12 cellular contexts compared by ENCODE assay signal in the genomic region with DNA sequence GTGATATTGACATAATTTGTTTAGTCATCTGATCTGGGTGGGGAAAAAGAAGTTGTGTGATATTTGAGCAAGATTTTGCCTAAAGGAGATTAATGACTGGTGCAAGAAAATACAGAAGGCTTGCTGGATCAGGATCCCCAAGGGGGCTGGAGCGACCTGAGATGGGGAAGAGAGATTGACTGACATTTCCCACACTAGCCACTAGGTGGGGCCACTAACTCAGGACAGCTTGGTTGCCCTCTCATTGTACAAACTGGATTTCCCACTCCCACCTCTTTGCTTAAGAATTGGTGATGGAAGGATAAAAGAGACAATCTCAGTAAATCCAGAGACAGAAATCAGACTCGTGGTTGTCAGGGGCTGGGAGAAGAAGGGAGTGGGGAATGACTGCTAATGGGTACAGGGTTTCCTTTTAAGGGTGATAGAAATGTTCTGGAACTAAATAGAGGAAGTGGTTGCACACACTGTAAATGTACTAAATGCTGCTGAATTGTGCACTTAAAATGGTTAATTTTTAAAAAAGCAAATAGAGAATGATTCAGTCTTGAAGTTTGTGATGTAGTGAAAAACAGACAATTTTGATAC. TPM values are rescaled to one million over a fixed set of nuclear protein-coding genes. Genes with fewer than 3 reads are reported as not detected.
DNase-seq lines count a peak whose midpoint lies in the region; ATAC-seq and TF ChIP-seq lines count a peak whose summit lies in the region.
"Had no signal": no experiment of that assay in that cellular context is flagged by ENCODE, and none has a peak within 500 bp of the region (broad histone marks: within the 10 kb centered on the region; RNA-seq: fewer than 3 reads in every experiment).

No MANE protein-coding gene starts in this region.

- no peak overlapping the region for H2BK20ac ChIP-seq in IMR-90 (ENCODE audit: low read depth, low read length)

- CTCF ChIA-PET in SK-N-SH (lab: Yijun Ruan, JAX), result no interaction called here
- CTCF ChIA-PET in IMR-90 (lab: Yijun Ruan, JAX), result no interaction called here
- CTCF ChIA-PET in mammary epithelial cell (lab: Charles Lee; ENCODE audit: low non-redundant PET), result no interaction called here

- H4K20me1 ChIP-seq in SK-N-SH (ENCODE audit: insufficient read depth) (no peaks in the 10 kb centered on the region), IMR-90 (ENCODE audit: insufficient read depth, low read length) (no peaks in the 10 kb centered on the region), mammary epithelial cell (ENCODE audit: insufficient read depth, low read length) (no peaks in the 10 kb centered on the region), neural progenitor cell (ENCODE audit: low read depth) (no peaks in the 10 kb centered on the region)
- H4K20me1 ChIP-seq: BLaER1 had no signal

- TF ChIP-seq RAD21 in SK-N-SH (IDR thresholded peaks at IDR 0.05; ENCODE audit: low read length) (no peak), IMR-90 (IDR thresholded peaks at IDR 0.05; ENCODE audit: low read length) (no peak)

- no peak overlapping the region for H3K23ac ChIP-seq in IMR-90 (ENCODE audit: low read depth, low read length)

- H3F3A ChIP-seq in SK-N-SH (replicated peaks; ENCODE audit: insufficient read depth) (no peaks in the 10 kb centered on the region), neural progenitor cell (ENCODE audit: low read depth) (no peaks in the 10 kb centered on the region)

- H2BK120ac ChIP-seq in IMR-90 (ENCODE audit: low read depth, low read length), result no peak overlapping the region

- peaks cover 4% of the 10 kb centered on the region for H3K4me1 Mint-ChIP-seq in neural progenitor cell

- TF ChIP-seq EP300 in SK-N-SH (IDR thresholded peaks at IDR 0.05; ENCODE audit: borderline replicate concordance in 1 of 2, low read depth in 1 of 2, low read length in 1 of 2), result no peak

- no peak for ATAC-seq in SK-N-SH treated with all-trans-retinoic acid at 6 μM for 48 hours
- no peak for ATAC-seq in IMR-90 (ENCODE audit: low read depth)
- no peak for ATAC-seq in GM18867 (IDR thresholded peaks at IDR 0.05; ENCODE audit: unreplicated experiment)
- no peak for ATAC-seq in HG02970 (IDR thresholded peaks at IDR 0.05; ENCODE audit: low FRiP score, unreplicated experiment)
- ATAC-seq in GM19324 (IDR thresholded peaks at IDR 0.05; ENCODE audit: low FRiP score, unreplicated experiment), result no peak
- ATAC-seq: left colon had no signal

- in situ Hi-C loops in IMR-90 (cut with MboI; ENCODE audit: low sequenced_read_pairs), result no loop called here
- in situ Hi-C loops in mammary epithelial cell (cut with MboI; ENCODE audit: low sequenced_read_pairs in 2 of 2), result no loop called here

- H2AK5ac ChIP-seq in IMR-90 (ENCODE audit: low read depth, low read length), result no peak overlapping the region

- H2AK9ac ChIP-seq in IMR-90 (replicated peaks; ENCODE audit: low read depth, low read length, poor library complexity), result no peak overlapping the region

- no peak overlapping the region for H3K4me2 ChIP-seq in SK-N-SH
- no peak overlapping the region for H3K4me2 ChIP-seq in IMR-90 (ENCODE audit: low read depth, low read length)
- H3K4me2 ChIP-seq in mammary epithelial cell (ENCODE audit: insufficient read depth, low read depth, low read length), result no peak overlapping the region
- no peak overlapping the region for H3K4me2 ChIP-seq in neural progenitor cell
- H3K4me2 ChIP-seq: BLaER1 had no signal

- dilution Hi-C loops in IMR-90 (cut with HindIII; ENCODE audit: low sequenced_read_pairs, unreplicated experiment) (no loop called here), mammary epithelial cell (cut with HindIII; ENCODE audit: low sequenced_read_pairs) (no loop called here)

- H3K36me3 Mint-ChIP-seq in neural progenitor cell, result peaks cover 3% of the 10 kb centered on the region

- WGBS in SK-N-SH (ENCODE audit: low lambda C conversion rate), result 32% methylated on average over 2 of the region's 2 CpGs
- WGBS in IMR-90 (ENCODE audit: extremely low coverage in 2 of 2, insufficient read length in 1 of 2), 2 experiments, result 0% methylated on average over 1 of the region's 2 CpGs; no CpG with 5 or more reads in 1 of the 2 experiments
- 56% methylated on average over 1 of the region's 2 CpGs for WGBS in mammary epithelial cell (ENCODE audit: low coverage, missing lambda C conversion rate)

- H2BK5ac ChIP-seq in IMR-90 (ENCODE audit: low read depth, low read length, poor library complexity, severe bottlenecking), result no peak overlapping the region

- no peak overlapping the region for H4K8ac ChIP-seq in IMR-90 (ENCODE audit: low read depth in 2 of 2, low read length in 2 of 2)

- no peak overlapping the region for H3K18ac ChIP-seq in IMR-90 (ENCODE audit: low read depth, low read length)

- no peak overlapping the region for H3K56ac ChIP-seq in IMR-90 (ENCODE audit: extremely low read depth, insufficient read depth, low read length)

- TF ChIP-seq CTCF in SK-N-SH (IDR thresholded peaks at IDR 0.05), result peak; percentile 63
- TF ChIP-seq CTCF in IMR-90 (conservative IDR thresholded peaks at IDR 0.05; ENCODE audit: low read depth, low read length), result peak; percentile 31; the same call in 1 of the 2 replicates
- TF ChIP-seq CTCF in mammary epithelial cell (conservative IDR thresholded peaks at IDR 0.05 in 1 of 2, IDR thresholded peaks at IDR 0.05 in 1 of 2; ENCODE audit: extremely low read depth in 1 of 2, insufficient read depth in 1 of 2, low read depth in 1 of 2, low read length in 2 of 2), result peak; percentile 48 to 56
- peak; percentile 68 for TF ChIP-seq CTCF in neural progenitor cell (IDR thresholded peaks at IDR 0.05)

- H3K4me1 ChIP-seq in SK-N-SH (ENCODE audit: control insufficient read depth in 1 of 2, insufficient read depth in 2 of 2, low read depth in 1 of 2, low read length in 1 of 2), result no peaks in the 10 kb centered on the region
- no peaks in the 10 kb centered on the region for H3K4me1 ChIP-seq in IMR-90 (ENCODE audit: control insufficient read depth, insufficient read depth, low read length)
- no peaks in the 10 kb centered on the region for H3K4me1 ChIP-seq in mammary epithelial cell (ENCODE audit: insufficient read depth, low read length)
- no peaks in the 10 kb centered on the region for H3K4me1 ChIP-seq in neural progenitor cell

- no peaks in the 10 kb centered on the region for H3K36me3 ChIP-seq in SK-N-SH (replicated peaks in 1 of 2; ENCODE audit: control insufficient read depth in 1 of 2, insufficient read depth in 2 of 2, low read length in 1 of 2)
- no peaks in the 10 kb centered on the region for H3K36me3 ChIP-seq in IMR-90 (ENCODE audit: control insufficient read depth, insufficient read depth, low read length)
- H3K36me3 ChIP-seq in mammary epithelial cell (ENCODE audit: insufficient read depth, low read length), result no peaks in the 10 kb centered on the region
- no peaks in the 10 kb centered on the region for H3K36me3 ChIP-seq in neural progenitor cell
- H3K36me3 ChIP-seq: BLaER1 had no signal

- H3K9me3 Mint-ChIP-seq in neural progenitor cell, result peaks cover 29% of the 10 kb centered on the region

- intact Hi-C loops in IMR-90 (cut with micrococcal nuclease), result no loop called here
- intact Hi-C loops in mammary epithelial cell (cut with micrococcal nuclease), result no loop called here

- H4K5ac ChIP-seq in IMR-90 (ENCODE audit: low read depth, low read length), result no peak overlapping the region

- TF ChIP-seq POLR2A in IMR-90 (IDR thresholded peaks at IDR 0.05; ENCODE audit: low read depth, low read length), result no peak

- H3K9me2 ChIP-seq in SK-N-SH, result no peaks in the 10 kb centered on the region

- H3K14ac ChIP-seq in IMR-90 (replicated peaks; ENCODE audit: low read depth, low read length), result no peak overlapping the region

- no peaks in the 10 kb centered on the region for H3K9me1 ChIP-seq in IMR-90 (ENCODE audit: insufficient read depth, low read length)

- H3K79me2 ChIP-seq in SK-N-SH (ENCODE audit: insufficient read depth) (no peaks in the 10 kb centered on the region), mammary epithelial cell (ENCODE audit: insufficient read depth, low read length) (no peaks in the 10 kb centered on the region), neural progenitor cell (ENCODE audit: low read depth) (no peaks in the 10 kb centered on the region)

- H3K27me3 Mint-ChIP-seq in neural progenitor cell (ENCODE audit: insufficient read depth, low read depth), result peaks cover 5% of the 10 kb centered on the region

- H2AFZ ChIP-seq in SK-N-SH (ENCODE audit: low read depth) (no peak overlapping the region), IMR-90 (replicated peaks; ENCODE audit: low read length, poor library complexity) (no peak overlapping the region), mammary epithelial cell (ENCODE audit: low read depth, low read length) (no peak overlapping the region), neural progenitor cell (replicated peaks) (no peak overlapping the region)

- no peak overlapping the region for H3K4me3 ChIP-seq in SK-N-SH (ENCODE audit: low read depth in 2 of 2, low read length in 1 of 2)
- no peak overlapping the region for H3K4me3 ChIP-seq in IMR-90 (ENCODE audit: insufficient read depth, low read depth, low read length)
- H3K4me3 ChIP-seq in mammary epithelial cell (replicated peaks in 1 of 3; ENCODE audit: insufficient read depth in 1 of 3, low read depth in 2 of 3, low read length in 3 of 3), result no peak overlapping the region
- H3K4me3 ChIP-seq in neural progenitor cell, result no peak overlapping the region
- H3K4me3 ChIP-seq: BLaER1 had no signal

- no peak overlapping the region for H3K27ac ChIP-seq in SK-N-SH (ENCODE audit: low read depth in 2 of 2, low read length in 1 of 2)
- no peak overlapping the region for H3K27ac ChIP-seq in IMR-90 (ENCODE audit: insufficient read depth, low read length)
- H3K27ac ChIP-seq in mammary epithelial cell (ENCODE audit: insufficient read depth, low read depth, low read length), result no peak overlapping the region
- H3K27ac ChIP-seq in neural progenitor cell, result no peak overlapping the region
- H3K27ac ChIP-seq: BLaER1 had no signal

- no peak overlapping the region for H4K91ac ChIP-seq in IMR-90 (ENCODE audit: insufficient read depth, low read depth, low read length)

- no peak overlapping the region for H2BK15ac ChIP-seq in IMR-90 (ENCODE audit: low read depth, low read length)

- BruUV-seq in IMR-90 (replicated peaks; lab: Mats Ljungman, UMichigan) (no TSS peak), mammary epithelial cell (replicated peaks; lab: Mats Ljungman, UMichigan) (no TSS peak)

- H3K9me3 ChIP-seq in SK-N-SH (peaks cover 7% of the 10 kb centered on the region; the same call in 1 of the 2 replicates), IMR-90 (ENCODE audit: control insufficient read depth, insufficient read depth, low read length) (peaks cover 9% of the 10 kb centered on the region), mammary epithelial cell (replicated peaks; ENCODE audit: insufficient read depth, low read length) (peaks cover 23% of the 10 kb centered on the region), neural progenitor cell (ENCODE audit: low read depth) (peaks cover 5% of the 10 kb centered on the region)

- no peak overlapping the region for H3K27ac Mint-ChIP-seq in neural progenitor cell

- H3K79me1 ChIP-seq in IMR-90 (ENCODE audit: low read depth in 1 of 2, low read length in 2 of 2), result no peaks in the 10 kb centered on the region

- H3K27me3 ChIP-seq in SK-N-SH (ENCODE audit: insufficient read depth) (no peaks in the 10 kb centered on the region), IMR-90 (ENCODE audit: control insufficient read depth, insufficient read depth, low read length) (no peaks in the 10 kb centered on the region), mammary epithelial cell (ENCODE audit: insufficient read depth, low read length) (no peaks in the 10 kb centered on the region), neural progenitor cell (no peaks in the 10 kb centered on the region)
- H3K27me3 ChIP-seq: BLaER1 had no signal

- POLR2A ChIA-PET in SK-N-SH (lab: Yijun Ruan, JAX) (no interaction called here), IMR-90 (lab: Charles Lee; ENCODE audit: unreplicated experiment) (no interaction called here)

- DNase-seq in SK-N-SH (no peak), IMR-90 (no peak), mammary epithelial cell (no peak), neural progenitor cell (ENCODE audit: low spot score) (no peak)
- DNase-seq: activated naive CD4-positive, alpha-beta T cell; left colon; NCI-H526 treated with DMSO at 0.1 percent for 48 hours had no signal

- H3K9ac ChIP-seq in SK-N-SH (no peak overlapping the region), IMR-90 (ENCODE audit: low read depth, low read length) (no peak overlapping the region), mammary epithelial cell (ENCODE audit: insufficient read depth, low read length) (no peak overlapping the region), neural progenitor cell (no peak overlapping the region)
- H3K9ac ChIP-seq: BLaER1 had no signal

- no peak overlapping the region for H3K4ac ChIP-seq in IMR-90 (ENCODE audit: low read depth, low read length)

- no peak overlapping the region for H3K4me3 Mint-ChIP-seq in neural progenitor cell

RNA-seq across cellular contexts. Expression of gene CTTN, which starts 50.7 kb away (rescaled TPM):
- polyA plus RNA-seq in SK-N-SH (2012; rRNA removed), result 243 and 286 TPM in 2 replicates
- 155 and 160 TPM in 2 replicates for polyA plus RNA-seq in SK-N-SH (2012; cell fraction: cytosol; rRNA removed)
- polyA plus RNA-seq in SK-N-SH (2012; cell fraction: nucleus; rRNA removed), result 884 and 923 TPM in 2 replicates
- 287 and 341 TPM in 2 replicates for total RNA-seq in IMR-90 (2012; rRNA removed)
- 278 and 296 TPM in 2 replicates for polyA plus RNA-seq in IMR-90 (2012; rRNA removed)
- polyA plus RNA-seq in IMR-90 (2012; cell fraction: cytosol; rRNA removed), result 121 and 139 TPM in 2 replicates
- 1,027 and 1,310 TPM in 2 replicates for polyA plus RNA-seq in IMR-90 (2012; cell fraction: nucleus; rRNA removed; ENCODE audit: low replicate concordance)
- 100 to 1,000 TPM; 312 to 394 TPM for total RNA-seq in mammary epithelial cell
- polyA plus RNA-seq in mammary epithelial cell, result 122 TPM
- 272 TPM for polyA minus RNA-seq in mammary epithelial cell
- 200 and 239 TPM in 2 replicates for total RNA-seq in neural progenitor cell (ENCODE audit: low replicate concordance)
